21 cellular contexts compared by ENCODE assay signal in the genomic region with DNA sequence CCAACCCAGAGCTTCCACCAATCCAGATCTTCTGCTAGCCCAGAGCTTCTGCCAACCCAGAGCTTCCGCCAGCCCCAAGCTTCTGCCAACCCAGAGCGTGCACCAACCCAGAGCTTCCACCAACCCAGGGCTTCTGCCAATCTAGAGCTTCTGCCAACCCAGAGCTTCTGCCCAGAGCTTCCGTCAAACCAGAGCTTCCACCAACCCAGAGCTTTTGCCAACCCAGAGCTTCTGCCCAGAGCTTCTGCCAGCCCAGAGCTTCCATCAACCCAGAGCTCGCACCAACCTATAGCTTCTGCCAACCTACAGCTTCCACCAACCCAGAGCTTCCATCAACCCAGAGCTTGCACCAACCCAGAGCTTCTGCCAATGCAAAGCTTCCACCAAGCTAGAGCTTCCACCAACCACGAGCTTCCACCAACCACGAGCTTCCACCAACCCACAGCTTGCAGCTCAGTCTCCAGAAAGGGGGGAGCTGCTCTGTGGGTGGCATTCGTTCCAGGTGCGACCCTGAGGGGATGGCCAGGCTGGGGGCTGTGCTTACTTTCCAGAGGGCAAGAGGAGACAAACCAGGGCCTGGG. TPM values are rescaled to one million over a fixed set of nuclear protein-coding genes. Genes with fewer than 3 reads are reported as not detected.
DNase-seq lines count a peak whose midpoint lies in the region; ATAC-seq, FAIRE-seq and TF ChIP-seq lines count a peak whose summit lies in the region.
"Had no signal": no experiment of that assay in that cellular context is flagged by ENCODE, and none has a peak within 500 bp of the region (broad histone marks: within the 10 kb centered on the region; RNA-seq: fewer than 3 reads in every experiment).

No MANE protein-coding gene starts in this region.

- no peak overlapping the region for H4K91ac ChIP-seq in neuronal stem cell (ENCODE audit: low read depth, low read length, poor library complexity)

- TF ChIP-seq EP300 in HepG2 (IDR thresholded peaks at IDR 0.05; ENCODE audit: low read depth in 2 of 2, low read length in 2 of 2) (no peak), HepG2 (CRISPR knock-in tag; IDR thresholded peaks at IDR 0.05; ENCODE audit: borderline replicate concordance) (no peak)

- H3K4me2 ChIP-seq in HepG2 (ENCODE audit: low read depth, low read length) (no peak overlapping the region), astrocyte (ENCODE audit: low read length) (no peak overlapping the region), neuronal stem cell (ENCODE audit: insufficient read depth, low read length, poor library complexity, severe bottlenecking) (no peak overlapping the region), OCI-LY7 (ENCODE audit: low read length) (no peak overlapping the region)
- H3K4me2 ChIP-seq: GM23338 had no signal

- no peaks in the 10 kb centered on the region for H3K79me1 ChIP-seq in neuronal stem cell (ENCODE audit: low read depth, low read length)

- TF ChIP-seq POLR2A in right lobe of liver (IDR thresholded peaks at IDR 0.05) (no peak), HepG2 (IDR thresholded peaks at IDR 0.05; ENCODE audit: insufficient read depth in 1 of 2, low read depth in 2 of 2, low read length in 2 of 2) (no peak)

- H2BK12ac ChIP-seq in neuronal stem cell (ENCODE audit: low read length), result no peak overlapping the region

- peak overlapping the region; percentile 26 for H3K27ac Mint-ChIP-seq in astrocyte (ENCODE audit: unreplicated experiment)
- no peak overlapping the region for H3K27ac Mint-ChIP-seq in natural killer cell
- H3K27ac Mint-ChIP-seq: activated CD4-positive, alpha-beta T cell treated with anti-CD3 and anti-CD28 coated beads, Interleukin-2, amount 10 ng/mL, durations not matched to agents 24 days and 14 days; activated naive CD4-positive, alpha-beta T cell treated with anti-CD3 and anti-CD28 coated beads, Interleukin-2, amount 50 U/mL, for 24 hours had no signal

- H3K4me3 Mint-ChIP-seq in astrocyte (ENCODE audit: unreplicated experiment), result peak overlapping the region; percentile 50
- H3K4me3 Mint-ChIP-seq in natural killer cell, result no peak overlapping the region
- H3K4me3 Mint-ChIP-seq: activated CD4-positive, alpha-beta T cell treated with anti-CD3 and anti-CD28 coated beads, Interleukin-2, amount 10 ng/mL, durations not matched to agents 24 days and 14 days; activated naive CD4-positive, alpha-beta T cell treated with anti-CD3 and anti-CD28 coated beads, Interleukin-2, amount 50 U/mL, for 24 hours; GM23338 had no signal

- no peak for ATAC-seq in right lobe of liver
- ATAC-seq in HepG2, result no peak
- ATAC-seq in natural killer cell, result no peak

- no peak overlapping the region for H2BK5ac ChIP-seq in neuronal stem cell (ENCODE audit: low read length)

- in situ Hi-C loops in HepG2 (cut with HindIII; ENCODE audit: extremely low pct_ligation_motif_present, low pct_unique_long_range_greater_than_20kb), result no loop called here

- no peak overlapping the region for H2BK15ac ChIP-seq in neuronal stem cell (ENCODE audit: low read length)

- no peak for TF ChIP-seq RAD21 in HepG2 (CRISPR knock-in tag; IDR thresholded peaks at IDR 0.05)

- H3K36me3 ChIP-seq in right lobe of liver (no peaks in the 10 kb centered on the region), HepG2 (replicated peaks in 1 of 2; ENCODE audit: control insufficient read depth in 1 of 2, insufficient read depth in 2 of 2, low read length in 2 of 2) (no peaks in the 10 kb centered on the region), astrocyte (ENCODE audit: insufficient read depth, low read length) (no peaks in the 10 kb centered on the region), neuronal stem cell (replicated peaks in 1 of 2; ENCODE audit: control insufficient read depth in 2 of 2, insufficient read depth in 2 of 2, low read length in 2 of 2) (no peaks in the 10 kb centered on the region), OCI-LY7 (ENCODE audit: insufficient read depth, low read length) (no peaks in the 10 kb centered on the region)

- peak overlapping the region; percentile 81 for H2AK5ac ChIP-seq in neuronal stem cell (ENCODE audit: low read depth, low read length)

- DNase-seq in right lobe of liver (peak in 2 of 3 donors; percentile 17 to 40), HepG2 (ENCODE audit: low spot score) (no peak), astrocyte (ENCODE audit: low read depth) (no peak), neuronal stem cell (ENCODE audit: low spot score) (no peak), natural killer cell (no peak), DMS 273 treated with DMSO at 0.1 percent for 48 hours (lab: John Stamatoyannopoulos, UW) (no peak), OCI-LY7 (ENCODE audit: low spot score) (no peak)
- DNase-seq: activated CD4-positive, alpha-beta T cell treated with anti-CD3 and anti-CD28 coated beads, Interleukin-2, amount 10 ng/mL, durations not matched to agents 24 days and 14 days; activated T-cell treated with anti-CD3 and anti-CD28 coated beads, Interleukin-2, amount 50 U/mL, for 1 hour; NCI-H2107; NCI-H524 treated with DMSO at 0.1 percent for 48 hours; SHP77 had no signal

- H3K9me3 Mint-ChIP-seq in astrocyte (ENCODE audit: unreplicated experiment) (peaks cover 7% of the 10 kb centered on the region), natural killer cell (no peaks in the 10 kb centered on the region)
- H3K9me3 Mint-ChIP-seq: activated CD4-positive, alpha-beta T cell treated with anti-CD3 and anti-CD28 coated beads, Interleukin-2, amount 10 ng/mL, durations not matched to agents 24 days and 14 days; activated naive CD4-positive, alpha-beta T cell treated with anti-CD3 and anti-CD28 coated beads, Interleukin-2, amount 50 U/mL, for 24 hours had no signal

- no peak overlapping the region for H3K18ac ChIP-seq in neuronal stem cell (ENCODE audit: low read length)

- H3K4ac ChIP-seq in neuronal stem cell (ENCODE audit: low read length), result peak overlapping the region; percentile 7

- H3K27ac ChIP-seq in right lobe of liver, result no peak overlapping the region
- H3K27ac ChIP-seq in HepG2 (ENCODE audit: extremely low read length, insufficient read depth, low read length), result no peak overlapping the region
- H3K27ac ChIP-seq in astrocyte (ENCODE audit: low read depth, low read length), result no peak overlapping the region
- no peak overlapping the region for H3K27ac ChIP-seq in neuronal stem cell (replicated peaks; ENCODE audit: low read length)
- H3K27ac ChIP-seq in OCI-LY7 (ENCODE audit: low read depth, low read length, poor library complexity, severe bottlenecking), result no peak overlapping the region
- H3K27ac ChIP-seq: parathyroid adenoma had no signal

- peak overlapping the region; percentile 75 for H3K14ac ChIP-seq in neuronal stem cell (ENCODE audit: low read length)

- BruUV-seq in HepG2 (replicated peaks; lab: Mats Ljungman, UMichigan) (no TSS peak), OCI-LY7 (replicated peaks; lab: Mats Ljungman, UMichigan) (no TSS peak)

- intact Hi-C loops in right lobe of liver (cut with DNase I), result no loop called here
- intact Hi-C loops in HepG2 (cut with micrococcal nuclease; ENCODE audit: unreplicated experiment), result no loop called here
- intact Hi-C loops in natural killer cell (cut with micrococcal nuclease), result no loop called here
- intact Hi-C loops in OCI-LY7 (cut with micrococcal nuclease; ENCODE audit: unreplicated experiment), result no loop called here

- H3K4me1 Mint-ChIP-seq in astrocyte (ENCODE audit: low read depth, unreplicated experiment) (peaks cover 32% of the 10 kb centered on the region), natural killer cell (peaks cover 5 to 18% of the 10 kb centered on the region in 2 donors)

- no peaks in the 10 kb centered on the region for H3K9me2 ChIP-seq in OCI-LY7 (ENCODE audit: insufficient read depth, low read length)

- FAIRE-seq in HepG2 (lab: Jason Lieb, UNC), result no peak
- FAIRE-seq in astrocyte (lab: Jason Lieb, UNC), result no peak
- FAIRE-seq: colon, GM18507 had no signal

- H3K27me3 ChIP-seq in right lobe of liver (no peaks in the 10 kb centered on the region), HepG2 (ENCODE audit: control insufficient read depth in 1 of 2, insufficient read depth in 2 of 2, low read length in 2 of 2) (no peaks in the 10 kb centered on the region), astrocyte (ENCODE audit: insufficient read depth, low read length) (peaks cover 18% of the 10 kb centered on the region), neuronal stem cell (ENCODE audit: control insufficient read depth in 3 of 3, insufficient read depth in 3 of 3, low read depth in 1 of 3, low read length in 3 of 3) (peaks cover 0 to 1% (median 0%) of the 10 kb centered on the region in 3 experiments)

- POLR2A ChIA-PET in HepG2 (lab: Yijun Ruan, JAX), result interaction anchor here (0.5 to 1.6 kb wide), 4 partner anchors 18 to 544 kb away, joined by 3 to 5 read pairs (median 4); no protein-coding TSS in a partner anchor
- POLR2A ChIA-PET in OCI-LY7 (lab: Charles Lee), result interaction anchor here (1.5 kb wide), 1 partner anchor 9 kb away, joined by 5 read pairs; no protein-coding TSS in a partner anchor

- H4K8ac ChIP-seq in neuronal stem cell (ENCODE audit: low read depth, low read length), result no peak overlapping the region

- H3K4me1 ChIP-seq in right lobe of liver, result no peaks in the 10 kb centered on the region
- peaks cover 43% of the 10 kb centered on the region for H3K4me1 ChIP-seq in HepG2 (ENCODE audit: insufficient read depth, low read length)
- H3K4me1 ChIP-seq in astrocyte (ENCODE audit: insufficient read depth, low read length), result peaks cover 22% of the 10 kb centered on the region
- H3K4me1 ChIP-seq in neuronal stem cell (ENCODE audit: control insufficient read depth in 2 of 2, insufficient read depth in 1 of 2, low read depth in 1 of 2, low read length in 2 of 2), result peaks cover 7 to 23% of the 10 kb centered on the region in 2 donors
- peaks cover 30% of the 10 kb centered on the region for H3K4me1 ChIP-seq in OCI-LY7 (ENCODE audit: insufficient read depth, low read length, poor library complexity, severe bottlenecking)

- no peaks in the 10 kb centered on the region for H4K20me1 ChIP-seq in HepG2 (ENCODE audit: insufficient read depth, low read length)
- H4K20me1 ChIP-seq in astrocyte (ENCODE audit: insufficient read depth, low read length), result no peaks in the 10 kb centered on the region
- no peaks in the 10 kb centered on the region for H4K20me1 ChIP-seq in OCI-LY7 (ENCODE audit: insufficient read depth, low read length)

- H3K4me3 ChIP-seq in right lobe of liver (no peak overlapping the region), HepG2 (replicated peaks in 1 of 3; ENCODE audit: insufficient read depth in 1 of 3, low read depth in 2 of 3, low read length in 3 of 3) (no peak overlapping the region), astrocyte (ENCODE audit: insufficient read depth, low read depth, low read length) (no peak overlapping the region), neuronal stem cell (ENCODE audit: low read length in 2 of 2) (no peak overlapping the region), OCI-LY7 (ENCODE audit: low read depth, low read length, poor library complexity, severe bottlenecking) (no peak overlapping the region)
- H3K4me3 ChIP-seq: GM23338, lung had no signal

- peak overlapping the region; percentile 59 for H3K23ac ChIP-seq in neuronal stem cell (ENCODE audit: low read depth, low read length, poor library complexity)

- H3K36me3 Mint-ChIP-seq in astrocyte (ENCODE audit: low read depth, unreplicated experiment), result no peaks in the 10 kb centered on the region
- no peaks in the 10 kb centered on the region for H3K36me3 Mint-ChIP-seq in natural killer cell

- H2BK120ac ChIP-seq in neuronal stem cell (ENCODE audit: low read depth, low read length), result no peak overlapping the region

- no peaks in the 10 kb centered on the region for H3K9me3 ChIP-seq in right lobe of liver
- H3K9me3 ChIP-seq in HepG2 (ENCODE audit: low read length), result no peaks in the 10 kb centered on the region
- H3K9me3 ChIP-seq in astrocyte (ENCODE audit: insufficient read depth, low read depth, low read length), result no peaks in the 10 kb centered on the region
- peaks cover 0 to 3% of the 10 kb centered on the region in 2 donors for H3K9me3 ChIP-seq in neuronal stem cell (replicated peaks in 1 of 2; ENCODE audit: control insufficient read depth in 2 of 2, insufficient read depth in 1 of 2, low read depth in 1 of 2, low read length in 2 of 2)
- H3K9me3 ChIP-seq in OCI-LY7 (ENCODE audit: low read length), result no peaks in the 10 kb centered on the region

- WGBS in right lobe of liver (ENCODE audit: insufficient coverage, low coverage, low lambda C conversion rate, missing lambda C conversion rate), result 93% methylated on average over 5 of the region's 8 CpGs
- WGBS in HepG2 (ENCODE audit: low lambda C conversion rate), result 86% methylated on average over 5 of the region's 8 CpGs
- WGBS in neuronal stem cell (ENCODE audit: extremely low coverage in 2 of 2, insufficient read length in 2 of 2, insufficient replicate concordance in 1 of 2), 2 donors, result no CpG with 5 or more reads among the region's 8 CpGs

- CTCF ChIA-PET in HepG2 (lab: Yijun Ruan, JAX; ENCODE audit: low intra/inter-chr PET ratio, low total read pairs) (no interaction called here), OCI-LY7 (lab: Charles Lee; ENCODE audit: unreplicated experiment) (interaction anchor here (0.6 kb wide), 1 partner anchor 111 kb away, joined by 3 read pairs; no protein-coding TSS in a partner anchor)

- H2AFZ ChIP-seq in HepG2 (ENCODE audit: low read length), result no peak overlapping the region
- no peak overlapping the region for H2AFZ ChIP-seq in astrocyte (ENCODE audit: low read depth, low read length)
- no peak overlapping the region for H2AFZ ChIP-seq in neuronal stem cell (ENCODE audit: low read length)
- no peak overlapping the region for H2AFZ ChIP-seq in OCI-LY7 (ENCODE audit: low read length)
- H2AFZ ChIP-seq: GM23338, parathyroid adenoma had no signal

- no peak overlapping the region for H3K9ac ChIP-seq in HepG2 (ENCODE audit: insufficient read depth, low read depth, low read length)
- no peak overlapping the region for H3K9ac ChIP-seq in astrocyte (ENCODE audit: low read length)
- peak overlapping the region; percentile 40 for H3K9ac ChIP-seq in neuronal stem cell (ENCODE audit: low read depth, low read length, poor library complexity)
- H3K9ac ChIP-seq: parathyroid adenoma had no signal

- TF ChIP-seq CTCF in right lobe of liver (IDR thresholded peaks at IDR 0.05) (no peak), HepG2 (CRISPR knock-in tag; IDR thresholded peaks at IDR 0.05) (no peak), astrocyte (IDR thresholded peaks at IDR 0.05; ENCODE audit: insufficient read depth, low read depth, low read length) (no peak), natural killer cell (IDR thresholded peaks at IDR 0.05) (no peak), OCI-LY7 (conservative IDR thresholded peaks at IDR 0.05; ENCODE audit: low read length) (no peak)

- H3K27me3 Mint-ChIP-seq in astrocyte (ENCODE audit: low read depth, unreplicated experiment) (peaks cover 20% of the 10 kb centered on the region), natural killer cell (ENCODE audit: low read depth in 2 of 2) (peaks cover 10 to 52% of the 10 kb centered on the region in 2 donors)
- H3K27me3 Mint-ChIP-seq: activated naive CD4-positive, alpha-beta T cell treated with anti-CD3 and anti-CD28 coated beads, Interleukin-2, amount 50 U/mL, for 24 hours had no signal

- H3K79me2 ChIP-seq in HepG2 (ENCODE audit: insufficient read depth, low read length), result no peaks in the 10 kb centered on the region
- H3K79me2 ChIP-seq in astrocyte (ENCODE audit: insufficient read depth, low read length), result no peaks in the 10 kb centered on the region
- H3K79me2 ChIP-seq in OCI-LY7 (ENCODE audit: insufficient read depth, low read depth, low read length), result no peaks in the 10 kb centered on the region
- H3K79me2 ChIP-seq: parathyroid adenoma had no signal

RNA-seq across cellular contexts. Expression of a gene that starts 23.8 kb away (rescaled TPM):
- total RNA-seq in right lobe of liver, result 10 to 100 TPM in 2 of 6 experiments, under 1 TPM in 2, not detected in 2; 0.80 to 17.2 (median 5.7) TPM
- 5.2 and 5.6 TPM in 2 replicates for total RNA-seq in HepG2 (2016; rRNA removed; fragmentation: Illumina TruSeq; extraction: Trizol)
- total RNA-seq in HepG2 (2016; cell fraction: cytosol; rRNA removed; fragmentation: Illumina TruSeq; extraction: Trizol; ENCODE audit: low read depth), result 4.7 and 6.3 TPM in 2 replicates
- total RNA-seq in HepG2 (2016; cell fraction: insoluble cytoplasmic fraction; rRNA removed; fragmentation: Illumina TruSeq; extraction: Trizol), result 6.2 TPM in 1 of 2 replicates, not detected in the other
- 6.0 and 8.4 TPM in 2 replicates for total RNA-seq in HepG2 (2016; cell fraction: membrane; rRNA removed; fragmentation: Illumina TruSeq; extraction: Trizol)
- total RNA-seq in HepG2 (2016; cell fraction: nucleus; rRNA removed; fragmentation: Illumina TruSeq; extraction: Trizol), result 2.3 and 5.6 TPM in 2 replicates
- 7.6 and 8.6 TPM in 2 replicates for polyA plus RNA-seq in HepG2 (2011; rRNA removed)
- polyA plus RNA-seq in HepG2 (2011; cell fraction: cytosol; rRNA removed), result 9.1 and 18.4 TPM in 2 replicates
- polyA plus RNA-seq in HepG2 (2011; cell fraction: nucleus; rRNA removed), result 5.7 and 7.5 TPM in 2 replicates
- 10.0 and 16.7 TPM in 2 replicates for polyA plus RNA-seq in HepG2 (2012)
- polyA plus RNA-seq in HepG2 (2016; cell fraction: cytosol; fragmentation: Illumina TruSeq; extraction: Trizol; ENCODE audit: low read depth), result 13.6 and 17.8 TPM in 2 replicates
- polyA plus RNA-seq in HepG2 (2016; cell fraction: insoluble cytoplasmic fraction; fragmentation: Illumina TruSeq; extraction: Trizol; ENCODE audit: low read depth), result 11.2 and 14.9 TPM in 2 replicates
- 16.4 and 19.1 TPM in 2 replicates for polyA plus RNA-seq in HepG2 (2016; cell fraction: membrane; fragmentation: Illumina TruSeq; extraction: Trizol; ENCODE audit: low read depth)
- polyA plus RNA-seq in HepG2 (2016; cell fraction: nucleus; fragmentation: Illumina TruSeq; extraction: Trizol; ENCODE audit: insufficient read depth, low read depth), result 6.9 and 8.0 TPM in 2 replicates
- 6.5 TPM in 1 of 2 replicates, not detected in the other for polyA minus RNA-seq in HepG2 (2011; rRNA and poly(A)+ RNA removed; ENCODE audit: low replicate concordance)
- polyA minus RNA-seq in HepG2 (2011; cell fraction: cytosol; rRNA and poly(A)+ RNA removed), result 4.6 TPM in 1 of 2 replicates, not detected in the other
- polyA minus RNA-seq in HepG2 (2011; cell fraction: nucleus; rRNA and poly(A)+ RNA removed), result 0.62 and 1.2 TPM in 2 replicates
- not detected in 2 replicates for total RNA-seq in astrocyte
- not detected for polyA plus RNA-seq in neuronal stem cell (2013, experiment 1 of 2)
- 0.10 TPM for polyA plus RNA-seq in neuronal stem cell (2013, experiment 2 of 2)
- not detected for total RNA-seq in natural killer cell
- not detected in 2 replicates for total RNA-seq in OCI-LY7 (2014; rRNA removed; shearing (Covaris generic))
- total RNA-seq in OCI-LY7 (2022), result not detected in 2 replicates
- total RNA-seq: activated CD4-positive, alpha-beta T cell treated with anti-CD3 and anti-CD28 coated beads, Interleukin-2, amount 10 ng/mL, durations not matched to agents 24 days and 14 days; GM23338; HT1080; LHCN-M2; lung; subcutaneous adipose tissue had no signal
- polyA plus RNA-seq: GM23338, lung had no signal

Comparison
In these comparisons a context has a peak if more than half of its experiments do, and no peak if none do; other contexts are left out.
1. DNase-seq: peak in right lobe of liver (2 of 3); none in HepG2 (single experiment), astrocyte (single experiment), neuronal stem cell (single experiment), natural killer cell (single experiment), DMS 273 treated with DMSO at 0.1 percent for 48 hours (single experiment) and OCI-LY7 (single experiment).